8 cellular contexts compared by ENCODE assay signal in the genomic region with DNA sequence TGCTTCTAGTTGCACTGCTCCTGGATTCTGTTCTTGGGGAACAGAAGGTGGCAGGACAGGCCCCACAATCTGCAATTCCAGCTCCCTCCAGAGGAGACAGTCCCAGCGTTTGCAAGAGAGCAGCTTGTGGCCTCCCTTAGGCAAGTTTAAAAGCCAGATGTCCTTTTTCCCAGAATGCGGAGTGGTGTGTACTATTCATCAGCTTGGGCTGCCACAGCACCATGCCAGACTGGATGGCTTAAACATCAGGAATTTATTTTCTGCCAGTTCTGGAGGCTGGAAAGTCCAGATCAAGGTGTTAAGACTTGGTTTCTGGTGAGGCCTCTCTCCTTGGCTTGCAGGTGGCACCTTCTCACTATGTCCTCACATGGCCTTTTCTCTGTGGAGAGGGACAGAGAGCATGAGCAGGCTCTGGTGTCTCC. TPM values are rescaled to one million over a fixed set of nuclear protein-coding genes. Genes with fewer than 3 reads are reported as not detected.
A peak's percentile ranks its signal among the peaks of the same experiment; 100 is the strongest.
DNase-seq lines count a peak whose midpoint lies in the region; ATAC-seq and TF ChIP-seq lines count a peak whose summit lies in the region.

No MANE protein-coding gene starts in this region.

- H3K36me3 ChIP-seq in H7 (replicated peaks; ENCODE audit: control insufficient read depth, insufficient read depth, low read length) = peaks cover 13% of the 10 kb centered on the region

- no peak overlapping the region for H3K4me3 ChIP-seq in H7 (ENCODE audit: insufficient read depth, low read depth, low read length)

- DNase-seq in H7 (peak; percentile 78), SKM-1 treated with dmso at 0.1 percent for 144 hours (lab: John Stamatoyannopoulos, UW; ENCODE audit: unreplicated experiment) (peak; percentile 73), hepatic stellate cell (ENCODE audit: low spot score) (peak; percentile 60), superior temporal gyrus (ENCODE audit: extremely low spot score) (no peak), DMS79 treated with DMSO at 0.1 percent for 48 hours (lab: John Stamatoyannopoulos, UW) (no peak), amniotic stem cell (lab: John Stamatoyannopoulos, UW) (no peak)

- H3K27me3 ChIP-seq in H7 (ENCODE audit: control insufficient read depth, insufficient read depth, low read length) = no peaks in the 10 kb centered on the region

- H3K27ac ChIP-seq in C4-2B = no peak overlapping the region

- peak; percentile 47 for TF ChIP-seq CTCF in C4-2B (conservative IDR thresholded peaks at IDR 0.05)

- ATAC-seq in GM21447 (IDR thresholded peaks at IDR 0.05; ENCODE audit: unreplicated experiment) = no peak

RNA-seq across cellular contexts. Expression of a gene that starts 11.7 kb away (rescaled TPM):
- total RNA-seq in H7 (2014; rRNA removed; shearing (Covaris generic)) = 3.0 and 13.4 TPM in 2 replicates

RNA-seq across cellular contexts. Expression of a gene that starts 47.3 kb away (rescaled TPM):
- total RNA-seq in H7 (2014; rRNA removed; shearing (Covaris generic)) = 0.22 TPM in 1 of 2 replicates, not detected in the other

RNA-seq across cellular contexts. Expression of a gene that starts 51.2 kb away (rescaled TPM):
- total RNA-seq in H7 (2014; rRNA removed; shearing (Covaris generic)) = 1.9 and 3.1 TPM in 2 replicates

Comparison
In these comparisons a context has a peak if more than half of its experiments do, and no peak if none do; other contexts are left out.
1. DNase-seq: peak in H7 (single experiment), SKM-1 treated with dmso at 0.1 percent for 144 hours (single experiment) and hepatic stellate cell (single experiment); none in superior temporal gyrus (single experiment), DMS79 treated with DMSO at 0.1 percent for 48 hours (single experiment) and amniotic stem cell (single experiment).